Comparison of ENCODE assay signal across 20 cellular contexts in the genomic region with DNA sequence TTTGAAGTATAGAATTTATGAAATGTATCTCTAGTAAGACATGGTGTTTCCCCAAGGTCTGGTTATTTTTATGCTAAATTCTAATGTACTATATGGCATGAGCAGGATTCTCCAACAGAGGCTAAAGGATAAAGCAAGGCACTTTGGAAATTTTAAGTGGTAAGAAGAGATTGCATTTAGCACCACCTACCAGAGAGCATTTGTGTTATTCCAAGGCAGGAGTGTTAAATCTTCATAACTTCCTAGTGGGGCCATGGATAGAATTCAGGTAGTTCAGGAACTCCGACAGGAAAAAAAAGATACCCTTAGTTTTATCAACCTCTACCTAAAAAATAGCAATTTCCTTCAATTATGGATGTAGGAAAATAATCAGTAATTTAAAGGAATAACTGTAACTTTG.
A peak's percentile ranks its signal among the peaks of the same experiment; 100 is the strongest.
DNase-seq lines count a peak whose midpoint lies in the region; ATAC-seq, FAIRE-seq and TF ChIP-seq lines count a peak whose summit lies in the region.
"Had no signal": no experiment of that assay in that cellular context is flagged by ENCODE, and none has a peak within 500 bp of the region (broad histone marks: within the 10 kb centered on the region; RNA-seq: fewer than 3 reads in every experiment).

No MANE protein-coding gene starts in this region.

- H3K27me3 ChIP-seq in AG04450 (ENCODE audit: control insufficient read depth, insufficient read depth, low read length) (no peaks in the 10 kb centered on the region), keratinocyte (ENCODE audit: control insufficient read depth, extremely low read depth, insufficient read depth, low read length) (no peaks in the 10 kb centered on the region)
- H3K27me3 ChIP-seq in CD8-positive, alpha-beta T cell (ENCODE audit: insufficient read depth, low read length): no peaks in the 10 kb centered on the region

- no peaks in the 10 kb centered on the region for H3K4me1 Mint-ChIP-seq in HFFc6 (ENCODE audit: low read depth)
- H3K4me1 Mint-ChIP-seq in WTC11: peaks cover 15% of the 10 kb centered on the region
- no peaks in the 10 kb centered on the region for H3K4me1 Mint-ChIP-seq in CD8-positive, alpha-beta T cell (ENCODE audit: low read depth)
- H3K4me1 Mint-ChIP-seq: IgD-negative memory B cell had no signal

- H3K27me3 Mint-ChIP-seq in HFFc6 (ENCODE audit: insufficient read depth): peaks cover 2% of the 10 kb centered on the region; the same call in 1 of the 2 replicates
- no peaks in the 10 kb centered on the region for H3K27me3 Mint-ChIP-seq in WTC11 (ENCODE audit: low read depth)
- H3K27me3 Mint-ChIP-seq in CD8-positive, alpha-beta T cell (ENCODE audit: low read depth): peaks cover 9% of the 10 kb centered on the region
- H3K27me3 Mint-ChIP-seq: IgD-negative memory B cell had no signal

- H3K4me3 ChIP-seq in AG04450 (ENCODE audit: low read depth, low read length) (no peak overlapping the region), keratinocyte (ENCODE audit: control insufficient read depth in 2 of 3, extremely low read depth in 1 of 3, insufficient read depth in 2 of 3, low read depth in 1 of 3, low read length in 3 of 3) (no peak overlapping the region)
- H3K4me3 ChIP-seq in CD8-positive, alpha-beta T cell (ENCODE audit: low read depth, low read length): no peak overlapping the region
- H3K4me3 ChIP-seq: GM23338 had no signal

- no peak overlapping the region for H3K4me3 Mint-ChIP-seq in HFFc6
- no peak overlapping the region for H3K4me3 Mint-ChIP-seq in WTC11
- H3K4me3 Mint-ChIP-seq in CD8-positive, alpha-beta T cell: no peak overlapping the region
- H3K4me3 Mint-ChIP-seq: CD4-positive, alpha-beta T cell; GM23338; IgD-negative memory B cell had no signal

- POLR2A ChIA-PET in AG04450 (lab: Yijun Ruan, JAX): no interaction called here
- POLR2A ChIA-PET in WTC11 (lab: Charles Lee): no interaction called here
- POLR2A ChIA-PET in CD8-positive, alpha-beta T cell (lab: Charles Lee): no interaction called here

- H3K27ac ChIP-seq in AG04450 (ENCODE audit: low read depth, low read length): no peak overlapping the region
- no peak overlapping the region for H3K27ac ChIP-seq in keratinocyte (ENCODE audit: control insufficient read depth, insufficient read depth, low read length)
- H3K27ac ChIP-seq in CD8-positive, alpha-beta T cell (ENCODE audit: low read depth, low read length): no peak overlapping the region
- H3K27ac ChIP-seq: C4-2B had no signal

- H3K9me3 Mint-ChIP-seq in HFFc6 (no peaks in the 10 kb centered on the region; the same call in 1 of the 2 replicates), WTC11 (peaks cover 9% of the 10 kb centered on the region; the same call in 1 of the 2 replicates)
- no peaks in the 10 kb centered on the region for H3K9me3 Mint-ChIP-seq in CD8-positive, alpha-beta T cell
- H3K9me3 Mint-ChIP-seq: CD4-positive, alpha-beta T cell; GM23338; IgD-negative memory B cell had no signal

- H3K27ac Mint-ChIP-seq in HFFc6: no peak overlapping the region
- H3K27ac Mint-ChIP-seq in WTC11: no peak overlapping the region
- H3K27ac Mint-ChIP-seq in CD8-positive, alpha-beta T cell: no peak overlapping the region
- H3K27ac Mint-ChIP-seq: CD4-positive, alpha-beta T cell; GM23338; IgD-negative memory B cell had no signal

- no peak overlapping the region for H3K9ac ChIP-seq in keratinocyte (ENCODE audit: control insufficient read depth, extremely low read depth, insufficient read depth, low read length)

- no peaks in the 10 kb centered on the region for H3K79me2 ChIP-seq in keratinocyte (ENCODE audit: control insufficient read depth, insufficient read depth, low read length)

- H3K36me3 ChIP-seq in keratinocyte (ENCODE audit: control insufficient read depth in 2 of 2, extremely low read depth in 1 of 2, insufficient read depth in 2 of 2, low read length in 2 of 2): no peaks in the 10 kb centered on the region
- H3K36me3 ChIP-seq in CD8-positive, alpha-beta T cell (ENCODE audit: insufficient read depth, low read length): no peaks in the 10 kb centered on the region

- dilution Hi-C loops in keratinocyte (cut with MboI; ENCODE audit: extremely low pct_ligation_motif_present, low sequenced_read_pairs): no loop called here

- peak; percentile 32 for TF ChIP-seq CTCF in AG04450 (IDR thresholded peaks at IDR 0.05; ENCODE audit: low read depth, low read length)
- peak; percentile 69; the same call in 1 of the 2 replicates for TF ChIP-seq CTCF in HFFc6 (IDR thresholded peaks at IDR 0.05)
- no peak; the same call in 1 of the 2 replicates for TF ChIP-seq CTCF in WTC11 (IDR thresholded peaks at IDR 0.05)
- TF ChIP-seq CTCF in keratinocyte (optimal IDR thresholded peaks at IDR 0.05 in 1 of 3, IDR thresholded peaks at IDR 0.05 in 1 of 3, conservative IDR thresholded peaks at IDR 0.05 in 1 of 3; ENCODE audit: extremely low read depth in 1 of 3, insufficient read depth in 2 of 3, low read length in 3 of 3): peak in 1 of 3 experiments; percentile 30
- TF ChIP-seq CTCF in CD8-positive, alpha-beta T cell (IDR thresholded peaks at IDR 0.05): no peak

- no peaks in the 10 kb centered on the region for H3K36me3 Mint-ChIP-seq in HFFc6 (ENCODE audit: low read depth)
- no peaks in the 10 kb centered on the region for H3K36me3 Mint-ChIP-seq in WTC11
- H3K36me3 Mint-ChIP-seq in CD8-positive, alpha-beta T cell: no peaks in the 10 kb centered on the region
- H3K36me3 Mint-ChIP-seq: IgD-negative memory B cell had no signal

- CTCF ChIA-PET in AG04450 (lab: Charles Lee) (no interaction called here), WTC11 (lab: Charles Lee) (no interaction called here)
- CTCF ChIA-PET in CD8-positive, alpha-beta T cell (lab: Charles Lee): no interaction called here

- H3K4me2 ChIP-seq in keratinocyte (ENCODE audit: control insufficient read depth, extremely low read depth, insufficient read depth, low read depth, low read length): no peak overlapping the region
- H3K4me2 ChIP-seq: GM23338 had no signal

- H3K9me1 ChIP-seq in keratinocyte (ENCODE audit: control insufficient read depth, extremely low read depth, insufficient read depth, low read length): no peaks in the 10 kb centered on the region

- H4K20me1 ChIP-seq in keratinocyte (ENCODE audit: control insufficient read depth, extremely low read depth, insufficient read depth, low read length): no peaks in the 10 kb centered on the region

- ATAC-seq in WTC11 (peak; percentile 57; the same call in 1 of the 2 replicates), GM18520 (IDR thresholded peaks at IDR 0.05; ENCODE audit: unreplicated experiment) (no peak)
- ATAC-seq in CD8-positive, alpha-beta T cell: no peak
- ATAC-seq: GM23338, HCT116, HepG2 had no signal

- FAIRE-seq in keratinocyte (lab: Jason Lieb, UNC): peak; percentile 5
- FAIRE-seq: HepG2 had no signal

- H3K9me3 ChIP-seq in AG04450 (ENCODE audit: control insufficient read depth, insufficient read depth, low read length) (no peaks in the 10 kb centered on the region), keratinocyte (ENCODE audit: control insufficient read depth, low read depth, low read length) (no peaks in the 10 kb centered on the region)
- H3K9me3 ChIP-seq in CD8-positive, alpha-beta T cell (ENCODE audit: low read length): no peaks in the 10 kb centered on the region

- intact Hi-C loops in CD8-positive, alpha-beta T cell (cut with DNase I, micrococcal nuclease): no loop called here

- no peak overlapping the region for H2AFZ ChIP-seq in keratinocyte (ENCODE audit: control insufficient read depth, low read length)

- DNase-seq in AG04450 (ENCODE audit: low read depth, low spot score): no peak
- DNase-seq in HFFc6: peak; percentile 0
- no peak for DNase-seq in WTC11 (ENCODE audit: low spot score)
- no peak for DNase-seq in keratinocyte (ENCODE audit: low read depth, low spot score)
- DNase-seq in NCI-H526 treated with DMSO at 0.1 percent for 48 hours (lab: John Stamatoyannopoulos, UW): no peak
- no peak for DNase-seq in CD8-positive, alpha-beta T cell
- no peak for DNase-seq in activated CD8-positive, alpha-beta memory T cell treated with anti-CD3 and anti-CD28 coated beads, Interleukin-2, amount 50 U/mL, for 4 hours
- DNase-seq: AML-193; CD4-positive, alpha-beta T cell; DMS153; DMS79; GDM1; H7; KBM-7 had no signal

- no peaks in the 10 kb centered on the region for H3K4me1 ChIP-seq in keratinocyte (ENCODE audit: control insufficient read depth, extremely low read depth, insufficient read depth, low read length)
- H3K4me1 ChIP-seq in CD8-positive, alpha-beta T cell (ENCODE audit: insufficient read depth, low read length): no peaks in the 10 kb centered on the region

TF ChIP-seq in WTC11, 78 proteins besides CTCF, POLR2A, EP300 and RAD21 (continues in another document):
- TF ChIP-seq, protein P1, sequence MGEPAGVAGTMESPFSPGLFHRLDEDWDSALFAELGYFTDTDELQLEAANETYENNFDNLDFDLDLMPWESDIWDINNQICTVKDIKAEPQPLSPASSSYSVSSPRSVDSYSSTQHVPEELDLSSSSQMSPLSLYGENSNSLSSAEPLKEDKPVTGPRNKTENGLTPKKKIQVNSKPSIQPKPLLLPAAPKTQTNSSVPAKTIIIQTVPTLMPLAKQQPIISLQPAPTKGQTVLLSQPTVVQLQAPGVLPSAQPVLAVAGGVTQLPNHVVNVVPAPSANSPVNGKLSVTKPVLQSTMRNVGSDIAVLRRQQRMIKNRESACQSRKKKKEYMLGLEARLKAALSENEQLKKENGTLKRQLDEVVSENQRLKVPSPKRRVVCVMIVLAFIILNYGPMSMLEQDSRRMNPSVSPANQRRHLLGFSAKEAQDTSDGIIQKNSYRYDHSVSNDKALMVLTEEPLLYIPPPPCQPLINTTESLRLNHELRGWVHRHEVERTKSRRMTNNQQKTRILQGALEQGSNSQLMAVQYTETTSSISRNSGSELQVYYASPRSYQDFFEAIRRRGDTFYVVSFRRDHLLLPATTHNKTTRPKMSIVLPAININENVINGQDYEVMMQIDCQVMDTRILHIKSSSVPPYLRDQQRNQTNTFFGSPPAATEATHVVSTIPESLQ (CRISPR knock-in tag; IDR thresholded peaks at IDR 0.05): no peak
- TF ChIP-seq, protein P2, sequence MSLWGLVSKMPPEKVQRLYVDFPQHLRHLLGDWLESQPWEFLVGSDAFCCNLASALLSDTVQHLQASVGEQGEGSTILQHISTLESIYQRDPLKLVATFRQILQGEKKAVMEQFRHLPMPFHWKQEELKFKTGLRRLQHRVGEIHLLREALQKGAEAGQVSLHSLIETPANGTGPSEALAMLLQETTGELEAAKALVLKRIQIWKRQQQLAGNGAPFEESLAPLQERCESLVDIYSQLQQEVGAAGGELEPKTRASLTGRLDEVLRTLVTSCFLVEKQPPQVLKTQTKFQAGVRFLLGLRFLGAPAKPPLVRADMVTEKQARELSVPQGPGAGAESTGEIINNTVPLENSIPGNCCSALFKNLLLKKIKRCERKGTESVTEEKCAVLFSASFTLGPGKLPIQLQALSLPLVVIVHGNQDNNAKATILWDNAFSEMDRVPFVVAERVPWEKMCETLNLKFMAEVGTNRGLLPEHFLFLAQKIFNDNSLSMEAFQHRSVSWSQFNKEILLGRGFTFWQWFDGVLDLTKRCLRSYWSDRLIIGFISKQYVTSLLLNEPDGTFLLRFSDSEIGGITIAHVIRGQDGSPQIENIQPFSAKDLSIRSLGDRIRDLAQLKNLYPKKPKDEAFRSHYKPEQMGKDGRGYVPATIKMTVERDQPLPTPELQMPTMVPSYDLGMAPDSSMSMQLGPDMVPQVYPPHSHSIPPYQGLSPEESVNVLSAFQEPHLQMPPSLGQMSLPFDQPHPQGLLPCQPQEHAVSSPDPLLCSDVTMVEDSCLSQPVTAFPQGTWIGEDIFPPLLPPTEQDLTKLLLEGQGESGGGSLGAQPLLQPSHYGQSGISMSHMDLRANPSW (CRISPR knock-in tag; conservative IDR thresholded peaks at IDR 0.05; ENCODE audit: low read depth): no peak

Comparison
In these comparisons a context has a peak if more than half of its experiments do, and no peak if none do; other contexts are left out.
1. CTCF ChIP-seq: peak in AG04450 (single experiment) and HFFc6 (single experiment); none in WTC11 (single experiment) and CD8-positive, alpha-beta T cell (single experiment).